ENCODE assay signal across 8 cellular contexts in genomic region chr12:120725151-120725658, GRCh38. TPM values are rescaled to one million over a fixed set of nuclear protein-coding genes. Genes with fewer than 3 reads are reported as not detected.
A peak's percentile ranks its signal among the peaks of the same experiment; 100 is the strongest.
DNase-seq lines count a peak whose midpoint lies in the region; ATAC-seq, FAIRE-seq and TF ChIP-seq lines count a peak whose summit lies in the region.

No MANE protein-coding gene starts in this region.

- peak overlapping the region; percentile 82 for H3K4me3 Mint-ChIP-seq in stimulated activated effector memory CD8-positive, alpha-beta T cell treated with anti-CD3 and anti-CD28 coated beads, Interleukin-12 subunit alpha, Interleukin-12 subunit beta, amount 100 ng/mL, for 72 hours

- H3K4me1 Mint-ChIP-seq in stimulated activated effector memory CD8-positive, alpha-beta T cell treated with anti-CD3 and anti-CD28 coated beads, Interleukin-12 subunit alpha, Interleukin-12 subunit beta, amount 100 ng/mL, for 72 hours = peaks cover 19% of the 10 kb centered on the region

- H3K27ac ChIP-seq in RWPE2 (ENCODE audit: poor library complexity, severe bottlenecking) = no peak overlapping the region

- H3K36me3 Mint-ChIP-seq in stimulated activated effector memory CD8-positive, alpha-beta T cell treated with anti-CD3 and anti-CD28 coated beads, Interleukin-12 subunit alpha, Interleukin-12 subunit beta, amount 100 ng/mL, for 72 hours = peaks cover 70% of the 10 kb centered on the region

- H3K27ac Mint-ChIP-seq in stimulated activated effector memory CD8-positive, alpha-beta T cell treated with anti-CD3 and anti-CD28 coated beads, Interleukin-12 subunit alpha, Interleukin-12 subunit beta, amount 100 ng/mL, for 72 hours = no peak overlapping the region

- ATAC-seq in RWPE2 (ENCODE audit: low read depth) = peak; percentile 2; the same call in 1 of the 3 replicates
- ATAC-seq in stimulated activated effector memory CD8-positive, alpha-beta T cell treated with anti-CD3 and anti-CD28 coated beads, Interleukin-12 subunit alpha, Interleukin-12 subunit beta, amount 100 ng/mL, for 72 hours = no peak

- H3K36me3 ChIP-seq in RWPE2 (ENCODE audit: low read depth) = peaks cover 38% of the 10 kb centered on the region

- TF ChIP-seq CTCF in RWPE2 (IDR thresholded peaks at IDR 0.05; ENCODE audit: poor library complexity, severe bottlenecking) = no peak
- TF ChIP-seq CTCF in fibroblast of villous mesenchyme (IDR thresholded peaks at IDR 0.05; ENCODE audit: insufficient read depth, low read depth, low read length) = no peak

- H3K27me3 ChIP-seq in RWPE2 (ENCODE audit: insufficient read depth, poor library complexity, severe bottlenecking) = no peaks in the 10 kb centered on the region

- no peaks in the 10 kb centered on the region for H3K9me3 Mint-ChIP-seq in stimulated activated effector memory CD8-positive, alpha-beta T cell treated with anti-CD3 and anti-CD28 coated beads, Interleukin-12 subunit alpha, Interleukin-12 subunit beta, amount 100 ng/mL, for 72 hours

- DNase-seq in NCI-H2107 treated with DMSO at 0.1 percent for 48 hours (lab: John Stamatoyannopoulos, UW; ENCODE audit: unreplicated experiment) (peak; percentile 49), NCI-H2107 (lab: John Stamatoyannopoulos, UW) (no peak), RWPE2 (ENCODE audit: low spot score) (no peak), fibroblast of villous mesenchyme (ENCODE audit: low read depth) (no peak), 8988T (no peak), D341Med (ENCODE audit: low spot score) (no peak), RCC 7860 (ENCODE audit: low spot score) (no peak)
- DNase-seq in stimulated activated effector memory CD8-positive, alpha-beta T cell treated with anti-CD3 and anti-CD28 coated beads, Interleukin-12 subunit alpha, Interleukin-12 subunit beta, amount 100 ng/mL, for 72 hours (ENCODE audit: low spot score in 2 of 2) = no peak

- H3K9me3 ChIP-seq in RWPE2 (ENCODE audit: severe bottlenecking) = no peaks in the 10 kb centered on the region

- no peak for FAIRE-seq in RCC 7860 (lab: Jason Lieb, UNC)

- H3K4me3 ChIP-seq in RWPE2 (ENCODE audit: severe bottlenecking) (peak overlapping the region; percentile 55), fibroblast of villous mesenchyme (ENCODE audit: low read depth, low read length) (peak overlapping the region; percentile 71)

- H3K4me1 ChIP-seq in RWPE2 (ENCODE audit: insufficient read depth, poor library complexity, severe bottlenecking) = no peaks in the 10 kb centered on the region

RNA-seq across cellular contexts. Expression of gene ACADS, which starts 0.4 kb away (rescaled TPM):
- 6.9 and 9.7 TPM in 2 replicates for total RNA-seq in fibroblast of villous mesenchyme

RNA-seq across cellular contexts. Expression of gene UNC119B, which starts 14.9 kb away (rescaled TPM):
- total RNA-seq in fibroblast of villous mesenchyme = 18.7 and 25.0 TPM in 2 replicates

RNA-seq across cellular contexts. Expression of gene MLEC, which starts 38.3 kb away (rescaled TPM):
- 126 and 224 TPM in 2 replicates for total RNA-seq in fibroblast of villous mesenchyme
